ENCODE assay signal across 25 cellular contexts in genomic region chr4:115548123-115548522, GRCh38.
"Had no signal": no experiment of that assay in that cellular context is flagged by ENCODE, and none has a peak within 500 bp of the region (broad histone marks: within the 10 kb centered on the region; RNA-seq: fewer than 3 reads in every experiment).

No MANE protein-coding gene starts in this region.

- H3K9me3 Mint-ChIP-seq: activated CD4-positive, alpha-beta memory T cell treated with anti-CD3 and anti-CD28 coated beads for 36 hours; activated CD4-positive, alpha-beta T cell treated with anti-CD3 and anti-CD28 coated beads, Interleukin-2, amount 10 ng/mL, durations not matched to agents 7 days and 5 days; activated T-helper 17 cell treated with anti-CD3 and anti-CD28 coated beads, Interleukin-2, amount 50 U/mL, for 72 hours; central memory CD8-positive, alpha-beta T cell; T-helper 1 cell treated with Interleukin-12 subunit alpha and Interleukin-12 subunit beta and Interleukin-4 antibody, amounts not matched to agents 30 μg/mL and 1 μg/mL, for 36 hours had no signal

- H3K4me3 Mint-ChIP-seq: activated CD4-positive, alpha-beta memory T cell treated with anti-CD3 and anti-CD28 coated beads for 36 hours; activated CD4-positive, alpha-beta T cell treated with anti-CD3 and anti-CD28 coated beads, Interleukin-2, amount 10 ng/mL, durations not matched to agents 7 days and 5 days; activated naive CD4-positive, alpha-beta T cell treated with anti-CD3 and anti-CD28 coated beads for 36 hours; activated naive CD8-positive, alpha-beta T cell; activated T-helper 17 cell treated with anti-CD3 and anti-CD28 coated beads, Interleukin-2, amount 50 U/mL, for 72 hours; brain; central memory CD8-positive, alpha-beta T cell; T-helper 1 cell treated with Interleukin-12 subunit alpha and Interleukin-12 subunit beta and Interleukin-4 antibody, amounts not matched to agents 30 μg/mL and 1 μg/mL, for 36 hours had no signal

- H3K4me1 Mint-ChIP-seq: activated CD4-positive, alpha-beta T cell treated with anti-CD3 and anti-CD28 coated beads, Interleukin-2, amount 10 ng/mL, durations not matched to agents 7 days and 5 days; activated T-helper 17 cell treated with anti-CD3 and anti-CD28 coated beads, Interleukin-2, amount 50 U/mL, for 72 hours; central memory CD8-positive, alpha-beta T cell had no signal

- H3K36me3 ChIP-seq: SJSA1 had no signal

- H3K4me3 ChIP-seq: SJSA1 had no signal

- H3K36me3 Mint-ChIP-seq: activated CD4-positive, alpha-beta memory T cell treated with anti-CD3 and anti-CD28 coated beads for 36 hours; activated naive CD8-positive, alpha-beta T cell; brain had no signal

- H3K27ac ChIP-seq: SJSA1 had no signal

- DNase-seq: activated CD4-positive, alpha-beta memory T cell treated with anti-CD3 and anti-CD28 coated beads for 36 hours; activated CD4-positive, alpha-beta T cell treated with anti-CD3 and anti-CD28 coated beads, Interleukin-2, amount 10 ng/mL, durations not matched to agents 7 days and 5 days; activated CD4-positive, CD25-positive, alpha-beta regulatory T cell; activated CD8-positive, alpha-beta memory T cell treated with anti-CD3 and anti-CD28 coated beads for 24 hours; activated gamma-delta T cell; activated naive CD4-positive, alpha-beta T cell treated with anti-CD3 and anti-CD28 coated beads for 36 hours; activated T-cell treated with anti-CD3 and anti-CD28 coated beads, Interleukin-2, amount 50 U/mL, for 48 hours; amygdala; NCI-H1048; NCI-H146; NCI-H187 treated with DMSO at 0.1 percent for 48 hours; NCI-H2171; NCI-H2227 treated with DMSO at 0.1 percent for 48 hours; NCI-H446 treated with DMSO at 0.1 percent for 48 hours; NCI-H524 treated with DMSO at 0.1 percent for 48 hours; NCI-H748 treated with DMSO at 0.1 percent for 48 hours; PC-3; SHP77; T-helper 9 cell had no signal

- H3K27ac Mint-ChIP-seq: activated CD4-positive, alpha-beta memory T cell treated with anti-CD3 and anti-CD28 coated beads for 36 hours; activated CD4-positive, alpha-beta T cell treated with anti-CD3 and anti-CD28 coated beads, Interleukin-2, amount 10 ng/mL, durations not matched to agents 7 days and 5 days; activated naive CD4-positive, alpha-beta T cell treated with anti-CD3 and anti-CD28 coated beads for 36 hours; activated naive CD8-positive, alpha-beta T cell; activated T-helper 17 cell treated with anti-CD3 and anti-CD28 coated beads, Interleukin-2, amount 50 U/mL, for 72 hours; brain; T-helper 1 cell treated with Interleukin-12 subunit alpha and Interleukin-12 subunit beta and Interleukin-4 antibody, amounts not matched to agents 30 μg/mL and 1 μg/mL, for 36 hours had no signal

- ATAC-seq: activated T-helper 17 cell treated with anti-CD3 and anti-CD28 coated beads, Interleukin-2, amount 50 U/mL, for 72 hours; PC-3 had no signal

- H3K4me1 ChIP-seq: SJSA1 had no signal

- H3K9me3 ChIP-seq: SJSA1 had no signal

- H3K27me3 Mint-ChIP-seq: activated CD4-positive, alpha-beta memory T cell treated with anti-CD3 and anti-CD28 coated beads for 36 hours; activated CD4-positive, alpha-beta T cell treated with anti-CD3 and anti-CD28 coated beads, Interleukin-2, amount 10 ng/mL, durations not matched to agents 7 days and 5 days; activated naive CD8-positive, alpha-beta T cell; activated T-helper 17 cell treated with anti-CD3 and anti-CD28 coated beads, Interleukin-2, amount 50 U/mL, for 72 hours; brain; central memory CD8-positive, alpha-beta T cell had no signal

- H3K27me3 ChIP-seq: SJSA1 had no signal
